Comparison of ENCODE assay signal across 31 cellular contexts in the genomic region with DNA sequence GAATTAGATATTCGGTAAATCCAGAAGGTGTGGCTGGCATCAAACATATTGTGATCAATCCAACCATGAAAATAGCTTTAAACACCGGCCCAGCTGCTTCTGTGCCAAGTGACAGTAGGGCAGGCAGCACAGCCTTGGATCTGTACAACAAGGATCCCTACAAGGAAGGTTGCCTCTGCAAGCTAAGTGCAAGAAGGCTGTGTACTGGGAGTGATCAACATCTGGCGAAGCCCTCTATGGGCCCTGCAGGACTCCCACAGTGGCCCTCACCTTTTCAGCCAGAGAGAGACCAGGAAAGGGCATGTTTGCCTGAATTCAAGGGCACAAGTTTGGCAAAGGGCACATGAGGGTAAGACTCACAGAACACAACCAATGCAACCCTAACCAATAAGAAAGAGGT. TPM values are rescaled to one million over a fixed set of nuclear protein-coding genes. Genes with fewer than 3 reads are reported as not detected.
DNase-seq lines count a peak whose midpoint lies in the region; ATAC-seq, FAIRE-seq and TF ChIP-seq lines count a peak whose summit lies in the region.
"Had no signal": no experiment of that assay in that cellular context is flagged by ENCODE, and none has a peak within 500 bp of the region (broad histone marks: within the 10 kb centered on the region; RNA-seq: fewer than 3 reads in every experiment).

No MANE protein-coding gene starts in this region.

- H4K91ac ChIP-seq in H9 (ENCODE audit: insufficient read length, low read depth, low read length) (no peak overlapping the region), H1 (replicated peaks; ENCODE audit: insufficient read length, low read length) (no peak overlapping the region)

- peaks cover 3% of the 10 kb centered on the region; the same call in 1 of the 2 replicates for H3K27me3 Mint-ChIP-seq in H9 (ENCODE audit: low read depth)
- peaks cover 4 to 8% (median 7%) of the 10 kb centered on the region in 3 donors for H3K27me3 Mint-ChIP-seq in immature natural killer cell (ENCODE audit: low read depth in 3 of 3)

- CTCF ChIA-PET in H1 (lab: Charles Lee; ENCODE audit: partially characterized antibody), result interaction anchor here (1.6 kb wide), 1 partner anchor 8 kb away, joined by 7 read pairs; no protein-coding TSS in a partner anchor

- H2BK15ac ChIP-seq in H9 (ENCODE audit: low read depth, low read length) (0 out of 2 replicates have a peak overlapping the region, but pooled peaks have one; percentile 85), H1 (ENCODE audit: low read length) (no peak overlapping the region)

- no peak overlapping the region for H3K4me3 ChIP-seq in HUES6 (ENCODE audit: low read depth, low read length)
- H3K4me3 ChIP-seq in H1 (ENCODE audit: extremely low read depth in 1 of 4, insufficient read depth in 2 of 4, low read depth in 3 of 4, low read length in 4 of 4), result no peak overlapping the region
- H3K4me3 ChIP-seq in tibial nerve, result no peak overlapping the region
- H3K4me3 ChIP-seq: BLaER1, GM12878 had no signal

- H3K36me3 Mint-ChIP-seq in H9 (ENCODE audit: insufficient read depth in 1 of 3, low read depth in 3 of 3) (peaks cover 0 to 1% (median 0%) of the 10 kb centered on the region in 3 experiments; a peak in 2 of 7 replicates), immature natural killer cell (no peaks in the 10 kb centered on the region)
- H3K36me3 Mint-ChIP-seq: CD14-positive monocyte; CD4-positive, alpha-beta memory T cell; CD4-positive, CD25-positive, alpha-beta regulatory T cell; CD8-positive, alpha-beta memory T cell had no signal

- ATAC-seq in GM21619 (IDR thresholded peaks at IDR 0.05; ENCODE audit: unreplicated experiment), result no peak
- ATAC-seq: GM12878 had no signal

- peaks cover 68 to 69% of the 10 kb centered on the region in 2 experiments for H3K4me1 Mint-ChIP-seq in H9
- no peaks in the 10 kb centered on the region for H3K4me1 Mint-ChIP-seq in immature natural killer cell
- H3K4me1 Mint-ChIP-seq: CD14-positive monocyte; CD4-positive, alpha-beta memory T cell; CD4-positive, CD25-positive, alpha-beta regulatory T cell; CD8-positive, alpha-beta memory T cell had no signal

- H3K4me3 Mint-ChIP-seq in H9 (no peak overlapping the region), immature natural killer cell (no peak overlapping the region)
- H3K4me3 Mint-ChIP-seq: CD14-positive monocyte; CD4-positive, alpha-beta memory T cell; CD4-positive, CD25-positive, alpha-beta regulatory T cell; CD8-positive, alpha-beta memory T cell had no signal

- H4K8ac ChIP-seq in H9 (replicated peaks; ENCODE audit: insufficient read length, low read depth, low read length) (no peak overlapping the region), H1 (ENCODE audit: extremely low read depth, insufficient read depth, low read length) (no peak overlapping the region)

- H3K18ac ChIP-seq in H9 (ENCODE audit: insufficient read length, low read depth, low read length), result no peak overlapping the region
- H3K18ac ChIP-seq in H1 (ENCODE audit: extremely low read depth, low read length), result no peak overlapping the region

- H2BK12ac ChIP-seq in H9 (ENCODE audit: insufficient read length, low read depth, low read length) (no peak overlapping the region), H1 (ENCODE audit: low read depth, low read length) (peak overlapping the region; percentile 68; the same call in 1 of the 2 replicates)

- H3K4me1 ChIP-seq in H9 (ENCODE audit: insufficient read depth, low read length), result peaks cover 15% of the 10 kb centered on the region
- H3K4me1 ChIP-seq in HUES6 (ENCODE audit: control insufficient read depth, insufficient read depth, low read length), result peaks cover 73% of the 10 kb centered on the region
- H3K4me1 ChIP-seq in H1 (replicated peaks in 1 of 4; ENCODE audit: control insufficient read depth in 3 of 4, insufficient read depth in 4 of 4, low read length in 3 of 4), result peaks cover 2 to 15% (median 5%) of the 10 kb centered on the region in 4 experiments; a peak in 4 of 7 replicates
- no peaks in the 10 kb centered on the region for H3K4me1 ChIP-seq in tibial nerve
- H3K4me1 ChIP-seq: BE2C, BLaER1 had no signal

- H3T11ph ChIP-seq in H9 (ENCODE audit: low read length), result no peak overlapping the region

- H2BK5ac ChIP-seq in H9 (ENCODE audit: insufficient read length, low read length) (no peak overlapping the region), H1 (ENCODE audit: low read depth, low read length) (no peak overlapping the region)

- no peaks in the 10 kb centered on the region for H3K9me3 ChIP-seq in H9 (ENCODE audit: control insufficient read depth, low read depth, low read length)
- H3K9me3 ChIP-seq in HUES6 (ENCODE audit: control insufficient read depth, insufficient read depth, low read depth, low read length), result no peaks in the 10 kb centered on the region
- H3K9me3 ChIP-seq in H1 (ENCODE audit: insufficient read depth in 2 of 2, low read depth in 1 of 2, low read length in 1 of 2), result no peaks in the 10 kb centered on the region
- no peaks in the 10 kb centered on the region for H3K9me3 ChIP-seq in tibial nerve
- H3K9me3 ChIP-seq: BE2C, BLaER1 had no signal

- TF ChIP-seq CTCF in H9 (conservative IDR thresholded peaks at IDR 0.05), result no peak
- no peak for TF ChIP-seq CTCF in H1 (IDR thresholded peaks at IDR 0.05; ENCODE audit: control extremely low read depth in 1 of 3, insufficient read depth in 1 of 3, low read depth in 1 of 3, low read length in 3 of 3)
- TF ChIP-seq CTCF in tibial nerve (IDR thresholded peaks at IDR 0.05), result no peak

- TF ChIP-seq POLR2A in H1 (IDR thresholded peaks at IDR 0.05; ENCODE audit: control extremely low read depth in 1 of 2, low read depth in 2 of 2, low read length in 2 of 2) (no peak), tibial nerve (IDR thresholded peaks at IDR 0.05) (no peak)

- H2AFZ ChIP-seq in H9 (ENCODE audit: low read length) (no peak overlapping the region), H1 (ENCODE audit: low read length) (no peak overlapping the region)

- POLR2A ChIA-PET in H1 (lab: Charles Lee; ENCODE audit: partially characterized antibody), result no interaction called here

- H3K79me2 ChIP-seq in H9 (ENCODE audit: insufficient read depth, low read length), result peaks cover 3% of the 10 kb centered on the region; the same call in 1 of the 2 replicates
- H3K79me2 ChIP-seq in H1 (ENCODE audit: control insufficient read depth in 1 of 2, insufficient read depth in 2 of 2, low read length in 2 of 2), result peaks cover 0 to 7% of the 10 kb centered on the region in 2 experiments; a peak in 2 of 4 replicates

- H2BK20ac ChIP-seq in H9 (ENCODE audit: low read depth, low read length, poor library complexity, severe bottlenecking) (no peak overlapping the region), H1 (ENCODE audit: low read length) (no peak overlapping the region)

- no peaks in the 10 kb centered on the region for H3K9me3 Mint-ChIP-seq in H9
- H3K9me3 Mint-ChIP-seq in immature natural killer cell, result peaks cover 0 to 2% (median 0%) of the 10 kb centered on the region in 6 donors
- H3K9me3 Mint-ChIP-seq: CD14-positive monocyte; CD4-positive, CD25-positive, alpha-beta regulatory T cell had no signal

- FAIRE-seq in H1 (lab: Jason Lieb, UNC), result no peak
- FAIRE-seq: A204.1, GM12878, GM12892, GM18507 had no signal

- H2AK5ac ChIP-seq in H9 (ENCODE audit: insufficient read length, low read length) (no peak overlapping the region), H1 (ENCODE audit: low read depth, low read length) (no peak overlapping the region)

- no peak overlapping the region for H3K9ac ChIP-seq in H9 (ENCODE audit: extremely low read depth, insufficient read length, low read length)
- peak overlapping the region; percentile 2 for H3K9ac ChIP-seq in HUES6 (ENCODE audit: low read length)
- no peak overlapping the region for H3K9ac ChIP-seq in H1 (replicated peaks in 1 of 4; ENCODE audit: extremely low read depth in 1 of 4, low read depth in 3 of 4, low read length in 3 of 4)
- H3K9ac ChIP-seq: BLaER1 had no signal

- H3K4ac ChIP-seq in H9 (ENCODE audit: low read depth, low read length), result no peak overlapping the region
- no peak overlapping the region for H3K4ac ChIP-seq in H1 (replicated peaks; ENCODE audit: insufficient read length, low read depth, low read length)

- H3K56ac ChIP-seq in H9 (ENCODE audit: insufficient read length, low read depth, low read length), result no peak overlapping the region
- no peak overlapping the region for H3K56ac ChIP-seq in H1 (replicated peaks; ENCODE audit: insufficient read length, low read depth, low read length)

- H3K79me1 ChIP-seq in H9 (ENCODE audit: insufficient read depth, low read depth, low read length, poor library complexity, severe bottlenecking) (no peaks in the 10 kb centered on the region), H1 (ENCODE audit: low read depth, low read length) (no peaks in the 10 kb centered on the region)

- no CpG with 5 or more reads among the region's 3 CpGs for WGBS in H9 (ENCODE audit: extremely low coverage, insufficient read length, low lambda C conversion rate)
- 86% methylated on average over 3 of the region's 3 CpGs; no CpG with 5 or more reads in 1 of the 2 experiments for WGBS in H1 (ENCODE audit: extremely low coverage in 1 of 2, insufficient coverage in 1 of 2, insufficient read length in 1 of 2, insufficient replicate concordance in 2 of 2, low coverage in 1 of 2, low lambda C conversion rate in 2 of 2, missing lambda C conversion rate in 1 of 2), 2 experiments
- WGBS in tibial nerve, 2 donors, result 72 to 83% methylated on average over 2 to 3 of the region's 3 CpGs

- H4K20me1 ChIP-seq in H9 (ENCODE audit: control insufficient read depth, insufficient read depth, insufficient read length), result no peaks in the 10 kb centered on the region
- no peaks in the 10 kb centered on the region for H4K20me1 ChIP-seq in H1 (replicated peaks in 1 of 2; ENCODE audit: control insufficient read depth in 1 of 2, insufficient read depth in 2 of 2, low read length in 2 of 2)
- H4K20me1 ChIP-seq: BLaER1 had no signal

- TF ChIP-seq EP300 in H1 (IDR thresholded peaks at IDR 0.05; ENCODE audit: borderline replicate concordance in 1 of 2, low read depth in 2 of 2, low read length in 2 of 2), result no peak
- TF ChIP-seq EP300 in tibial nerve (IDR thresholded peaks at IDR 0.05), result no peak

- no peak overlapping the region for H3K23ac ChIP-seq in H9 (ENCODE audit: insufficient read length, low read depth, low read length)
- H3K23ac ChIP-seq in H1 (ENCODE audit: insufficient read length), result no peak overlapping the region

- H2BK120ac ChIP-seq in H9 (ENCODE audit: low read depth, low read length, poor library complexity, severe bottlenecking) (no peak overlapping the region), H1 (replicated peaks; ENCODE audit: low read depth, low read length) (no peak overlapping the region)

- H3K14ac ChIP-seq in H9 (ENCODE audit: insufficient read depth, low read length), result no peak overlapping the region; the same call in 1 of the 2 replicates
- H3K14ac ChIP-seq in H1 (ENCODE audit: insufficient read length), result no peak overlapping the region

- H3K27me3 ChIP-seq in H9 (ENCODE audit: insufficient read depth, low read length) (no peaks in the 10 kb centered on the region), HUES6 (ENCODE audit: control insufficient read depth, insufficient read depth, low read length) (peaks cover 9% of the 10 kb centered on the region), H1 (replicated peaks in 1 of 4; ENCODE audit: control insufficient read depth in 3 of 4, extremely low read depth in 1 of 4, insufficient read depth in 3 of 4, low read length in 3 of 4) (no peaks in the 10 kb centered on the region), tibial nerve (peaks cover 0 to 71% of the 10 kb centered on the region in 2 donors)
- H3K27me3 ChIP-seq: BE2C had no signal

- no peaks in the 10 kb centered on the region for H3K23me2 ChIP-seq in H9 (ENCODE audit: insufficient read length, low read depth, low read length, poor library complexity, severe bottlenecking)
- H3K23me2 ChIP-seq in H1 (ENCODE audit: low read depth, low read length), result no peaks in the 10 kb centered on the region

- no peak overlapping the region for H3K4me2 ChIP-seq in H9 (ENCODE audit: insufficient read depth, insufficient read length, low read length)
- no peak overlapping the region for H3K4me2 ChIP-seq in H1 (ENCODE audit: insufficient read depth in 1 of 2, low read depth in 2 of 2, low read length in 2 of 2)
- H3K4me2 ChIP-seq: BLaER1 had no signal

- DNase-seq in H9 (no peak), H1 (ENCODE audit: low read depth in 1 of 2, low spot score in 2 of 2) (no peak), immature natural killer cell (no peak), NCI-H1930 (lab: John Stamatoyannopoulos, UW) (no peak), tibial nerve (ENCODE audit: low spot score in 2 of 2) (no peak)
- DNase-seq: 8988T; ACHN; BE2C; C1 segment of cervical spinal cord; CD4-positive, alpha-beta memory T cell; CD4-positive, CD25-positive, alpha-beta regulatory T cell; CD8-positive, alpha-beta memory T cell; COR-L47; DMS 273 treated with DMSO at 0.1 percent for 48 hours; DMS153; DMS53; DMS79; DND-41; EL; GDM1 had no signal

- H3K27ac Mint-ChIP-seq in H9 (peak overlapping the region in 2 of 3 experiments; percentile 63 to 85; a peak in 3 of 7 replicates), immature natural killer cell (no peak overlapping the region)
- H3K27ac Mint-ChIP-seq: CD14-positive monocyte; CD4-positive, alpha-beta memory T cell; CD4-positive, CD25-positive, alpha-beta regulatory T cell; CD8-positive, alpha-beta memory T cell had no signal

- H3K27ac ChIP-seq in H9 (ENCODE audit: insufficient read length, low read depth, low read length), result no peak overlapping the region
- no peak overlapping the region for H3K27ac ChIP-seq in HUES6 (ENCODE audit: low read depth, low read length)
- no peak overlapping the region for H3K27ac ChIP-seq in H1 (ENCODE audit: low read depth, low read length)
- H3K27ac ChIP-seq in tibial nerve, result no peak overlapping the region
- H3K27ac ChIP-seq: BLaER1 had no signal

- H4K5ac ChIP-seq in H9 (ENCODE audit: insufficient read length, low read depth, low read length) (no peak overlapping the region), H1 (ENCODE audit: insufficient read length, low read depth, low read length) (no peak overlapping the region)

- H3K36me3 ChIP-seq in HUES6 (ENCODE audit: control insufficient read depth, insufficient read depth, low read length), result peaks cover 10% of the 10 kb centered on the region
- H3K36me3 ChIP-seq in H1 (ENCODE audit: control insufficient read depth in 2 of 4, insufficient read depth in 4 of 4, low read length in 3 of 4), result no peaks in the 10 kb centered on the region; a peak in 1 of 8 replicates
- H3K36me3 ChIP-seq in tibial nerve, result no peaks in the 10 kb centered on the region
- H3K36me3 ChIP-seq: BE2C, BLaER1 had no signal

- TF ChIP-seq RAD21 in H1 (IDR thresholded peaks at IDR 0.05 in 1 of 2, conservative IDR thresholded peaks at IDR 0.05 in 1 of 2; ENCODE audit: low read depth in 2 of 2, low read length in 2 of 2), result no peak

RNA-seq across cellular contexts. Expression of a gene that starts 9.6 kb away (rescaled TPM):
- 8.2 and 8.9 TPM in 2 replicates for total RNA-seq in H9 (2021)
- total RNA-seq in H1 (2021; fragmentation: NEBNext Ultra II Directional; extraction: Animal tissue kit (Norgen Biotek cat#: 25700)), result 13.4 and 14.1 TPM in 2 replicates
- polyA plus RNA-seq in H1 (2011; rRNA removed), result 3.8 and 7.3 TPM in 2 replicates
- polyA plus RNA-seq in H1 (2011; cell fraction: cytosol; rRNA removed), result 6.5 TPM
- 17.4 TPM for polyA plus RNA-seq in H1 (2011; cell fraction: nucleus; rRNA removed)
- 3.3 to 5.5 TPM (median 4.4 TPM) in 4 replicates for polyA plus RNA-seq in H1 (2012, experiment 1 of 2)
- 0.52 TPM for polyA plus RNA-seq in H1 (2012, experiment 2 of 2)
- polyA plus RNA-seq in H1 (2013, experiment 1 of 2), result 7.0 TPM
- polyA plus RNA-seq in H1 (2013, experiment 2 of 2), result 6.7 TPM
- 16.7 and 17.8 TPM in 2 replicates for polyA minus RNA-seq in H1 (2011; rRNA and poly(A)+ RNA removed)
- 11.4 TPM for polyA minus RNA-seq in H1 (2011; cell fraction: cytosol; rRNA and poly(A)+ RNA removed)
- polyA minus RNA-seq in H1 (2011; cell fraction: nucleus; rRNA and poly(A)+ RNA removed), result 26.2 TPM
- not detected for polyA plus RNA-seq in immature natural killer cell
- total RNA-seq in tibial nerve, result 1 to 10 TPM in 1 of 4 donors, under 1 TPM in 3; 0.22 to 1.5 (median 0.64) TPM
- total RNA-seq: A673; CD4-positive, alpha-beta memory T cell; CD4-positive, CD25-positive, alpha-beta regulatory T cell; CD8-positive, alpha-beta memory T cell; Daoy; G401 had no signal
- polyA plus RNA-seq: CD14-positive monocyte; CD4-positive, alpha-beta memory T cell; CD4-positive, CD25-positive, alpha-beta regulatory T cell; CD8-positive, alpha-beta memory T cell had no signal

Comparison
In these comparisons a context has a peak if more than half of its experiments do, and no peak if none do; other contexts are left out.
1. H3K27ac Mint-ChIP-seq: peak in H9 (2 of 3); none in immature natural killer cell (0 of 6).